ENCODE assay signal across 6 cellular contexts in genomic region chr2:216080048-216080447, GRCh38. TPM values are rescaled to one million over a fixed set of nuclear protein-coding genes. Genes with fewer than 3 reads are reported as not detected.
DNase-seq lines count a peak whose midpoint lies in the region; ATAC-seq, FAIRE-seq and TF ChIP-seq lines count a peak whose summit lies in the region.
"Not testable (repeated sequence)": the region's sequence is repeated elsewhere in the genome, so short reads cannot be mapped to it uniquely, and the experiment has no call there.

No MANE protein-coding gene starts in this region.

- H3K4me1 ChIP-seq in CD4-positive, CD25-positive, alpha-beta regulatory T cell (ENCODE audit: control insufficient read depth, insufficient read depth, low read length, poor library complexity, severe bottlenecking) = peaks cover 57% of the 10 kb centered on the region
- not testable (repeated sequence) for H3K4me1 ChIP-seq in GM12878 (ENCODE audit: control insufficient read depth, insufficient read depth, low read length)
- H3K4me1 ChIP-seq in right lobe of liver (peaks cover 0 to 59% (median 13%) of the 10 kb centered on the region in 4 donors), subcutaneous abdominal adipose tissue (ENCODE audit: control insufficient read depth in 5 of 5, insufficient read depth in 5 of 5, low read length in 5 of 5) (peaks cover 1 to 43% (median 26%) of the 10 kb centered on the region in 5 donors)

- peak overlapping the region in 2 of 3 donors; percentile 49 to 90 for H3K27ac Mint-ChIP-seq in CD4-positive, CD25-positive, alpha-beta regulatory T cell
- not testable (repeated sequence) for H3K27ac Mint-ChIP-seq in T-helper 1 cell treated with Interleukin-12 subunit alpha and Interleukin-12 subunit beta and Interleukin-4 antibody, amounts not matched to agents 30 μg/mL and 1 μg/mL, for 36 hours; activated CD8-positive, alpha-beta memory T cell treated with anti-CD3 and anti-CD28 coated beads, Interleukin-2, amount 10 ng/mL, durations not matched to agents 7 days and 5 days

- peak overlapping the region; percentile 82 for H3K27ac ChIP-seq in CD4-positive, CD25-positive, alpha-beta regulatory T cell (ENCODE audit: insufficient read depth, low read length, poor library complexity, severe bottlenecking)
- not testable (repeated sequence) for H3K27ac ChIP-seq in GM12878 (ENCODE audit: control insufficient read depth, insufficient read depth)
- H3K27ac ChIP-seq in right lobe of liver = peak overlapping the region; percentile 34 to 83 (median 78)
- peak overlapping the region; percentile 74 for H3K27ac ChIP-seq in subcutaneous abdominal adipose tissue (ENCODE audit: low read depth, low read length)

- H3K4me1 Mint-ChIP-seq in CD4-positive, CD25-positive, alpha-beta regulatory T cell = peaks cover 22 to 74% (median 52%) of the 10 kb centered on the region in 4 donors
- H3K4me1 Mint-ChIP-seq in T-helper 1 cell treated with Interleukin-12 subunit alpha and Interleukin-12 subunit beta and Interleukin-4 antibody, amounts not matched to agents 30 μg/mL and 1 μg/mL, for 36 hours (ENCODE audit: low read depth) = peaks cover 42% of the 10 kb centered on the region
- peaks cover 53% of the 10 kb centered on the region for H3K4me1 Mint-ChIP-seq in activated CD8-positive, alpha-beta memory T cell treated with anti-CD3 and anti-CD28 coated beads, Interleukin-2, amount 10 ng/mL, durations not matched to agents 7 days and 5 days

- not testable (repeated sequence) for BruUV-seq in GM12878 (replicated peaks; lab: Mats Ljungman, UMichigan)

- CTCF ChIA-PET in activated CD8-positive, alpha-beta memory T cell treated with anti-CD3 and anti-CD28 coated beads, Interleukin-2, amount 10 ng/mL, durations not matched to agents 7 days and 5 days (lab: Charles Lee) = interaction anchor here (1.2 to 1.5 kb wide), 2 partner anchors 13 to 46 kb away, joined by 3 to 4 read pairs; no protein-coding TSS in a partner anchor
- CTCF ChIA-PET in GM12878 (lab: Yijun Ruan, JAX) = interaction anchor here (2.3 kb wide), 1 partner anchor 21 kb away, joined by 7 read pairs; no protein-coding TSS in a partner anchor

- H3K9me3 Mint-ChIP-seq in CD4-positive, CD25-positive, alpha-beta regulatory T cell; T-helper 1 cell treated with Interleukin-12 subunit alpha and Interleukin-12 subunit beta and Interleukin-4 antibody, amounts not matched to agents 30 μg/mL and 1 μg/mL, for 36 hours; activated CD8-positive, alpha-beta memory T cell treated with anti-CD3 and anti-CD28 coated beads, Interleukin-2, amount 10 ng/mL, durations not matched to agents 7 days and 5 days (ENCODE audit: low read depth): not testable (repeated sequence)

- peak overlapping the region; percentile 10 to 98 (median 92) for H3K4me3 Mint-ChIP-seq in CD4-positive, CD25-positive, alpha-beta regulatory T cell
- H3K4me3 Mint-ChIP-seq in T-helper 1 cell treated with Interleukin-12 subunit alpha and Interleukin-12 subunit beta and Interleukin-4 antibody, amounts not matched to agents 30 μg/mL and 1 μg/mL, for 36 hours = peak overlapping the region; percentile 92
- H3K4me3 Mint-ChIP-seq in activated CD8-positive, alpha-beta memory T cell treated with anti-CD3 and anti-CD28 coated beads, Interleukin-2, amount 10 ng/mL, durations not matched to agents 7 days and 5 days = peak overlapping the region; percentile 87

- not testable (repeated sequence) for H4K20me1 ChIP-seq in GM12878 (ENCODE audit: control insufficient read depth, insufficient read depth)

- H3K36me3 Mint-ChIP-seq in CD4-positive, CD25-positive, alpha-beta regulatory T cell; T-helper 1 cell treated with Interleukin-12 subunit alpha and Interleukin-12 subunit beta and Interleukin-4 antibody, amounts not matched to agents 30 μg/mL and 1 μg/mL, for 36 hours (ENCODE audit: low read depth): not testable (repeated sequence)
- peaks cover 13% of the 10 kb centered on the region for H3K36me3 Mint-ChIP-seq in activated CD8-positive, alpha-beta memory T cell treated with anti-CD3 and anti-CD28 coated beads, Interleukin-2, amount 10 ng/mL, durations not matched to agents 7 days and 5 days

- DNase-seq in CD4-positive, CD25-positive, alpha-beta regulatory T cell; activated CD8-positive, alpha-beta memory T cell treated with anti-CD3 and anti-CD28 coated beads, Interleukin-2, amount 10 ng/mL, durations not matched to agents 7 days and 5 days; GM12878 (ENCODE audit: low read depth, low spot score); right lobe of liver: not testable (repeated sequence)

- TF ChIP-seq CTCF in GM12878 (IDR thresholded peaks at IDR 0.05 in 2 of 3, conservative IDR thresholded peaks at IDR 0.05 in 1 of 3; ENCODE audit: control insufficient read depth in 2 of 3, extremely low read depth in 1 of 3, insufficient read depth in 1 of 3, low read depth in 3 of 3, low read length in 3 of 3); right lobe of liver (IDR thresholded peaks at IDR 0.05): not testable (repeated sequence)

- peak overlapping the region; percentile 78 for H3K4me2 ChIP-seq in GM12878 (ENCODE audit: control insufficient read depth, insufficient read depth)

- H3K4me3 ChIP-seq in CD4-positive, CD25-positive, alpha-beta regulatory T cell (ENCODE audit: low read depth, low read length) = peak overlapping the region; percentile 88
- H3K4me3 ChIP-seq in GM12878 = not testable (repeated sequence)
- peak overlapping the region; percentile 70 to 86 (median 80) for H3K4me3 ChIP-seq in right lobe of liver
- H3K4me3 ChIP-seq in subcutaneous abdominal adipose tissue (ENCODE audit: low read depth in 1 of 5, low read length in 5 of 5) = peak overlapping the region in 4 of 5 donors; percentile 89 to 97 (median 93)

- RAD21 ChIA-PET in GM12878 (lab: Charles Lee; ENCODE audit: unreplicated experiment) = interaction anchor here (1.5 kb wide), 1 partner anchor 63 kb away, joined by 4 read pairs; no protein-coding TSS in a partner anchor

- H3K27me3 Mint-ChIP-seq in CD4-positive, CD25-positive, alpha-beta regulatory T cell; T-helper 1 cell treated with Interleukin-12 subunit alpha and Interleukin-12 subunit beta and Interleukin-4 antibody, amounts not matched to agents 30 μg/mL and 1 μg/mL, for 36 hours (ENCODE audit: low read depth); activated CD8-positive, alpha-beta memory T cell treated with anti-CD3 and anti-CD28 coated beads, Interleukin-2, amount 10 ng/mL, durations not matched to agents 7 days and 5 days: not testable (repeated sequence)

- H3K9ac ChIP-seq in GM12878 (ENCODE audit: control insufficient read depth, insufficient read depth, low read length); subcutaneous abdominal adipose tissue (ENCODE audit: low read length in 5 of 5): not testable (repeated sequence)

- ATAC-seq in CD4-positive, CD25-positive, alpha-beta regulatory T cell (ENCODE audit: low read depth in 2 of 2); activated CD8-positive, alpha-beta memory T cell treated with anti-CD3 and anti-CD28 coated beads, Interleukin-2, amount 10 ng/mL, durations not matched to agents 7 days and 5 days; GM12878; right lobe of liver: not testable (repeated sequence)

- SMC1A ChIA-PET in GM12878 (lab: Charles Lee; ENCODE audit: uncharacterized antibody, unreplicated experiment) = interaction anchor here (0.6 to 1.6 kb wide), 2 partner anchors 25 to 34 kb away, joined by 3 read pairs; no protein-coding TSS in a partner anchor

- not testable (repeated sequence) for H3K27me3 ChIP-seq in CD4-positive, CD25-positive, alpha-beta regulatory T cell (ENCODE audit: control insufficient read depth, insufficient read depth, low read length); GM12878 (replicated peaks in 1 of 2; ENCODE audit: control insufficient read depth in 2 of 2, insufficient read depth in 2 of 2, low read length in 1 of 2); right lobe of liver; subcutaneous abdominal adipose tissue (ENCODE audit: control insufficient read depth in 5 of 5, insufficient read depth in 4 of 5, low read length in 5 of 5)

- not testable (repeated sequence) for H3K79me2 ChIP-seq in GM12878 (ENCODE audit: control insufficient read depth, insufficient read depth, low read length)

- H3K36me3 ChIP-seq in CD4-positive, CD25-positive, alpha-beta regulatory T cell (ENCODE audit: control insufficient read depth, insufficient read depth, low read length); GM12878 (ENCODE audit: control insufficient read depth in 2 of 2, insufficient read depth in 2 of 2, low read length in 1 of 2); right lobe of liver; subcutaneous abdominal adipose tissue (ENCODE audit: control insufficient read depth in 5 of 5, insufficient read depth in 5 of 5, low read length in 5 of 5): not testable (repeated sequence)

- not testable (repeated sequence) for TF ChIP-seq POLR2A in GM12878 (IDR thresholded peaks at IDR 0.05; ENCODE audit: low read depth, low read length); right lobe of liver (IDR thresholded peaks at IDR 0.05)

- WGBS in GM12878 (ENCODE audit: insufficient coverage, insufficient replicate concordance, low lambda C conversion rate, missing lambda C conversion rate) = 99% methylated on average over 10 of the region's 10 CpGs
- 34% methylated on average over 10 of the region's 10 CpGs for WGBS in right lobe of liver (ENCODE audit: insufficient coverage, low coverage, low lambda C conversion rate, missing lambda C conversion rate)

- H3K9me3 ChIP-seq in CD4-positive, CD25-positive, alpha-beta regulatory T cell (ENCODE audit: control insufficient read depth in 2 of 2, low read length in 2 of 2); GM12878 (replicated peaks; ENCODE audit: control insufficient read depth, insufficient read depth, low read length); right lobe of liver; subcutaneous abdominal adipose tissue (ENCODE audit: control insufficient read depth in 5 of 5, low read length in 5 of 5): not testable (repeated sequence)

- not testable (repeated sequence) for TF ChIP-seq RAD21 in GM12878 (IDR thresholded peaks at IDR 0.05; ENCODE audit: insufficient read depth, low read depth, low read length)

- intact Hi-C loops in GM12878 (cut with micrococcal nuclease; ENCODE audit: unreplicated experiment) = loop anchor here (2.0 kb wide), 1 partner anchor 23 kb away; no protein-coding TSS in a partner anchor
- intact Hi-C loops in right lobe of liver (cut with DNase I) = not testable (repeated sequence)

- TF ChIP-seq EP300 in GM12878 (IDR thresholded peaks at IDR 0.05; ENCODE audit: borderline replicate concordance in 1 of 2, control insufficient read depth in 1 of 2, low read depth in 2 of 2, low read length in 2 of 2) = not testable (repeated sequence)

- FAIRE-seq in GM12878 (lab: Jason Lieb, UNC) = not testable (repeated sequence)

- in situ Hi-C loops in GM12878 (cut with MboI) = not testable (repeated sequence)

- not testable (repeated sequence) for H2AFZ ChIP-seq in GM12878 (ENCODE audit: control insufficient read depth, low read depth, low read length)

- POLR2A ChIA-PET in GM12878 (lab: Charles Lee) = interaction anchor here (2.4 to 6.2 kb wide), 2 partner anchors 11 to 29 kb away, joined by 15 to 42 read pairs; partner anchors contain the start of gene XRCC5

RNA-seq across cellular contexts. Expression of gene PECR, which starts 1.6 kb away (rescaled TPM):
- total RNA-seq in CD4-positive, CD25-positive, alpha-beta regulatory T cell = 28.0 TPM
- 10 to 100 TPM; 43.2 to 73.8 (median 49.0) TPM for polyA plus RNA-seq in CD4-positive, CD25-positive, alpha-beta regulatory T cell
- 10 to 100 TPM; 21.6 to 31.9 TPM for total RNA-seq in activated CD8-positive, alpha-beta memory T cell treated with anti-CD3 and anti-CD28 coated beads, Interleukin-2, amount 10 ng/mL, durations not matched to agents 7 days and 5 days
- 39.0 and 48.8 TPM in 2 replicates for total RNA-seq in GM12878 (2013; cell fraction: nucleolus; rRNA removed)
- total RNA-seq in GM12878 (2014; rRNA removed) (25.6 and 36.2 TPM in 2 replicates), GM12878 (2014; rRNA removed; fragmentation: Illumina TruSeq; extraction: Trizol) (25.7 and 27.5 TPM in 2 replicates), GM12878 (2021) (20.4 and 25.3 TPM in 2 replicates), right lobe of liver (100 to 1,000 TPM in 3 of 6 experiments, 10 to 100 TPM in 3; 43.4 to 115 (median 80.3) TPM)
- 34.7 TPM for polyA plus RNA-seq in GM12878 (2011; ENCODE audit: low read depth)
- polyA plus RNA-seq in GM12878 (2011; rRNA removed) (30.4 and 36.8 TPM in 2 replicates), GM12878 (2014; fragmentation: Illumina TruSeq; extraction: Trizol) (28.8 and 30.2 TPM in 2 replicates), GM12878 (2014; fragmentation: Nextera tagmentation; extraction: Ambion mirVana) (10 to 100 TPM in 1 of 2 experiments, 1 to 10 TPM in 1; 7.6 to 10.4 TPM), GM12878 (2014; rRNA removed) (26.1 and 37.4 TPM in 2 replicates), GM12878 (2016; fragmentation: Nextera tagmentation; extraction: Ambion mirVana) (10 to 100 TPM; 22.4 to 27.8 TPM)
- polyA plus RNA-seq in GM12878 (2011; cell fraction: cytosol; rRNA removed) = 26.9 and 33.7 TPM in 2 replicates
- 21.6 and 23.4 TPM in 2 replicates for polyA plus RNA-seq in GM12878 (2011; cell fraction: nucleus; rRNA removed)
- 13.5 and 20.7 TPM in 2 replicates for polyA plus RNA-seq in GM12878 (2012)
- 31.8 and 50.8 TPM in 2 replicates for polyA minus RNA-seq in GM12878 (2011; rRNA and poly(A)+ RNA removed)
- 6.8 and 7.9 TPM in 2 replicates for polyA minus RNA-seq in GM12878 (2011; cell fraction: cytosol; rRNA and poly(A)+ RNA removed)
- polyA minus RNA-seq in GM12878 (2011; cell fraction: nucleus; rRNA and poly(A)+ RNA removed) = 17.5 and 19.0 TPM in 2 replicates

RNA-seq across cellular contexts. Expression of gene TMEM169, which starts 1.7 kb away (rescaled TPM):
- total RNA-seq in CD4-positive, CD25-positive, alpha-beta regulatory T cell = 4.6 TPM
- polyA plus RNA-seq in CD4-positive, CD25-positive, alpha-beta regulatory T cell = 10 to 100 TPM in 1 of 4 donors, 1 to 10 TPM in 3; 7.0 to 12.8 (median 8.7) TPM
- total RNA-seq in activated CD8-positive, alpha-beta memory T cell treated with anti-CD3 and anti-CD28 coated beads, Interleukin-2, amount 10 ng/mL, durations not matched to agents 7 days and 5 days = 1 to 10 TPM in 1 of 2 experiments, under 1 TPM in 1; 0.75 to 1.1 TPM
- 0.67 and 0.71 TPM in 2 replicates for total RNA-seq in GM12878 (2013; cell fraction: nucleolus; rRNA removed)
- 1.4 and 1.6 TPM in 2 replicates for total RNA-seq in GM12878 (2014; rRNA removed)
- 2.5 TPM in 2 replicates for total RNA-seq in GM12878 (2014; rRNA removed; fragmentation: Illumina TruSeq; extraction: Trizol)
- total RNA-seq in GM12878 (2021) = 2.4 and 2.7 TPM in 2 replicates
- polyA plus RNA-seq in GM12878 (2011; ENCODE audit: low read depth) = 0.16 TPM
- 0.13 and 0.23 TPM in 2 replicates for polyA plus RNA-seq in GM12878 (2011; rRNA removed)
- 0.02 and 0.07 TPM in 2 replicates for polyA plus RNA-seq in GM12878 (2011; cell fraction: cytosol; rRNA removed)
- polyA plus RNA-seq in GM12878 (2011; cell fraction: nucleus; rRNA removed) = 0.06 TPM in 1 of 2 replicates, not detected in the other
- polyA plus RNA-seq in GM12878 (2012) = 0.26 and 0.58 TPM in 2 replicates
- polyA plus RNA-seq in GM12878 (2014; fragmentation: Illumina TruSeq; extraction: Trizol) = 2.3 and 2.8 TPM in 2 replicates
- 1 to 10 TPM in 1 of 2 experiments, under 1 TPM in 1; 0.57 to 1.2 TPM for polyA plus RNA-seq in GM12878 (2014; fragmentation: Nextera tagmentation; extraction: Ambion mirVana)
- polyA plus RNA-seq in GM12878 (2014; rRNA removed) = 1.5 and 3.2 TPM in 2 replicates
- polyA plus RNA-seq in GM12878 (2016; fragmentation: Nextera tagmentation; extraction: Ambion mirVana) = 1 to 10 TPM; 2.1 to 3.1 TPM
- polyA minus RNA-seq in GM12878 (2011; rRNA and poly(A)+ RNA removed) = 0.82 TPM in 1 of 2 replicates, not detected in the other
- not detected in 2 replicates for polyA minus RNA-seq in GM12878 (2011; cell fraction: cytosol; rRNA and poly(A)+ RNA removed)
- 0.12 TPM in 1 of 2 replicates, not detected in the other for polyA minus RNA-seq in GM12878 (2011; cell fraction: nucleus; rRNA and poly(A)+ RNA removed)
- 1 to 10 TPM in 3 of 6 experiments, under 1 TPM in 3; 0.29 to 2.7 (median 1.0) TPM for total RNA-seq in right lobe of liver

RNA-seq across cellular contexts. Expression of gene XRCC5, which starts 29.1 kb away (rescaled TPM):
- 178 TPM for total RNA-seq in CD4-positive, CD25-positive, alpha-beta regulatory T cell
- polyA plus RNA-seq in CD4-positive, CD25-positive, alpha-beta regulatory T cell = 100 to 1,000 TPM; 272 to 336 (median 287) TPM
- 100 to 1,000 TPM; 307 to 424 TPM for total RNA-seq in activated CD8-positive, alpha-beta memory T cell treated with anti-CD3 and anti-CD28 coated beads, Interleukin-2, amount 10 ng/mL, durations not matched to agents 7 days and 5 days
- 263 and 285 TPM in 2 replicates for total RNA-seq in GM12878 (2013; cell fraction: nucleolus; rRNA removed)
- total RNA-seq in GM12878 (2014; rRNA removed) (403 and 444 TPM in 2 replicates), GM12878 (2014; rRNA removed; fragmentation: Illumina TruSeq; extraction: Trizol) (489 and 508 TPM in 2 replicates), GM12878 (2021) (479 and 499 TPM in 2 replicates), right lobe of liver (100 to 1,000 TPM in 4 of 6 experiments, 10 to 100 TPM in 2; 92.0 to 131 (median 106) TPM)
- polyA plus RNA-seq in GM12878 (2011; ENCODE audit: low read depth) = 207 TPM
- polyA plus RNA-seq in GM12878 (2011; rRNA removed) (636 and 704 TPM in 2 replicates), GM12878 (2014; fragmentation: Illumina TruSeq; extraction: Trizol) (496 and 588 TPM in 2 replicates), GM12878 (2014; fragmentation: Nextera tagmentation; extraction: Ambion mirVana) (100 to 1,000 TPM; 552 to 556 TPM), GM12878 (2014; rRNA removed) (227 and 259 TPM in 2 replicates), GM12878 (2016; fragmentation: Nextera tagmentation; extraction: Ambion mirVana) (100 to 1,000 TPM; 770 to 815 TPM)
- 275 and 287 TPM in 2 replicates for polyA plus RNA-seq in GM12878 (2011; cell fraction: cytosol; rRNA removed)
- polyA plus RNA-seq in GM12878 (2011; cell fraction: nucleus; rRNA removed) = 218 and 240 TPM in 2 replicates
- 158 and 167 TPM in 2 replicates for polyA plus RNA-seq in GM12878 (2012)
- polyA minus RNA-seq in GM12878 (2011; rRNA and poly(A)+ RNA removed) = 521 and 1,300 TPM in 2 replicates
- 139 and 143 TPM in 2 replicates for polyA minus RNA-seq in GM12878 (2011; cell fraction: cytosol; rRNA and poly(A)+ RNA removed)
- 186 and 262 TPM in 2 replicates for polyA minus RNA-seq in GM12878 (2011; cell fraction: nucleus; rRNA and poly(A)+ RNA removed)
